ENCODE assay signal across 1 cellular context in genomic region chr4:6898763-6899162, GRCh38.
TF ChIP-seq lines count a peak whose summit lies in the region.

No MANE protein-coding gene starts in this region.

TF ChIP-seq in IMR-90, 13 proteins besides CTCF, POLR2A, EP300 and RAD21:
- TF ChIP-seq CEBPB (IDR thresholded peaks at IDR 0.05; ENCODE audit: low read depth, low read length), result no peak
